16 cellular contexts compared by ENCODE assay signal in the genomic region with DNA sequence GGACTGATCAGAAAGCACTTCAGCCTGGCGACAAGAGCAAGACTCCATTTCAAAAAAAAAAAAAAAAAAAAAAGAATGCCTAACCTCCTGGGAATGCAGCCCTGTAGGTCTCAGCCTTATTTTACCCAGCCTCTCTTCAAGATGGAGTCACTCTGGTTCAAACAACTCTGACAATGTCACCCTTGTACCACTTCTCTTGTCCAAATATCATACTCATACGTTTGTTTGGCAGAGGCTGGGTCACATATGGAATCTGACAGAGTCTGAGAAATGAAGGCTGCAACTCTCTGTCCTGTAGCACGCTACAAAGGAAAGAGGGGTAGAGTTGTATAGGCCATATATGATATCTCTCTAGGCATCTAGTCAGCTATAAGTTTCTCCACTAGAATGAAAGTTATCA. TPM values are rescaled to one million over a fixed set of nuclear protein-coding genes. Genes with fewer than 3 reads are reported as not detected.
DNase-seq lines count a peak whose midpoint lies in the region; ATAC-seq, FAIRE-seq and TF ChIP-seq lines count a peak whose summit lies in the region.
"Had no signal": no experiment of that assay in that cellular context is flagged by ENCODE, and none has a peak within 500 bp of the region (broad histone marks: within the 10 kb centered on the region; RNA-seq: fewer than 3 reads in every experiment).

No MANE protein-coding gene starts in this region.

- peaks cover 0 to 4% (median 1%) of the 10 kb centered on the region in 3 donors for H3K27me3 Mint-ChIP-seq in CD14-positive monocyte (ENCODE audit: low read depth in 3 of 3)
- H3K27me3 Mint-ChIP-seq in astrocyte (ENCODE audit: low read depth, unreplicated experiment), result no peaks in the 10 kb centered on the region

- CTCF ChIA-PET in A549 (lab: Yijun Ruan, JAX) (interaction anchor here (1.6 kb wide), 1 partner anchor 20 kb away, joined by 4 read pairs; no protein-coding TSS in a partner anchor), endothelial cell of umbilical vein (lab: Charles Lee) (interaction anchor here (0.6 to 2.0 kb wide), 2 partner anchors 12 to 97 kb away, joined by 4 to 5 read pairs; no protein-coding TSS in a partner anchor)

- H3K9me3 ChIP-seq in A549 (no peaks in the 10 kb centered on the region), astrocyte (ENCODE audit: insufficient read depth, low read depth, low read length) (no peaks in the 10 kb centered on the region), endothelial cell of umbilical vein (replicated peaks; ENCODE audit: control insufficient read depth, insufficient read depth, low read length) (no peaks in the 10 kb centered on the region)

- WGBS in A549 (ENCODE audit: missing lambda C conversion rate), result 70% methylated on average over 3 of the region's 3 CpGs

- TF ChIP-seq RAD21 in A549 (conservative IDR thresholded peaks at IDR 0.05 in 1 of 2, IDR thresholded peaks at IDR 0.05 in 1 of 2), result no peak

- TF ChIP-seq EP300 in A549 (IDR thresholded peaks at IDR 0.05), result no peak

- dilution Hi-C loops in endothelial cell of umbilical vein (cut with MboI; ENCODE audit: extremely low pct_ligation_motif_present, low sequenced_read_pairs), result no loop called here

- H3K27ac Mint-ChIP-seq in CD14-positive monocyte, result peak overlapping the region in 5 of 7 donors; percentile 29 to 67 (median 44)
- peak overlapping the region; percentile 3 for H3K27ac Mint-ChIP-seq in astrocyte (ENCODE audit: unreplicated experiment)
- H3K27ac Mint-ChIP-seq: CD8-positive, alpha-beta T cell; HFFc6 had no signal

- DNase-seq in A549 (ENCODE audit: low read depth in 1 of 2, low spot score in 1 of 2) (no peak), CD14-positive monocyte (ENCODE audit: low spot score) (no peak), astrocyte (ENCODE audit: low read depth) (no peak), endothelial cell of umbilical vein (ENCODE audit: low read depth, low spot score) (no peak), GM19240 (ENCODE audit: insufficient read length, low spot score) (no peak), ACHN (no peak)
- DNase-seq: Calu3; CD8-positive, alpha-beta T cell; DMS79 treated with DMSO at 0.1 percent for 48 hours; GF-D8; H7; HFFc6; IMR-90 had no signal

- TF ChIP-seq CTCF in A549 (IDR thresholded peaks at IDR 0.05) (no peak), CD14-positive monocyte (IDR thresholded peaks at IDR 0.05) (no peak), astrocyte (IDR thresholded peaks at IDR 0.05; ENCODE audit: insufficient read depth, low read depth, low read length) (no peak), endothelial cell of umbilical vein (IDR thresholded peaks at IDR 0.05; ENCODE audit: extremely low read depth in 1 of 2, insufficient read depth in 1 of 2, low read depth in 1 of 2, low read length in 2 of 2) (no peak)

- H3K4me1 ChIP-seq in A549 (peaks cover 33% of the 10 kb centered on the region), astrocyte (ENCODE audit: insufficient read depth, low read length) (no peaks in the 10 kb centered on the region), endothelial cell of umbilical vein (ENCODE audit: control insufficient read depth, extremely low read depth, insufficient read depth, low read length) (peaks cover 8% of the 10 kb centered on the region)

- FAIRE-seq in A549 (lab: Jason Lieb, UNC), result no peak
- no peak for FAIRE-seq in astrocyte (lab: Jason Lieb, UNC)
- FAIRE-seq in endothelial cell of umbilical vein (lab: Jason Lieb, UNC), result no peak
- FAIRE-seq: HTR-8/SVneo had no signal

- H4K20me1 ChIP-seq in astrocyte (ENCODE audit: insufficient read depth, low read length) (no peaks in the 10 kb centered on the region), endothelial cell of umbilical vein (replicated peaks; ENCODE audit: control insufficient read depth, extremely low read depth, insufficient read depth, low read length) (no peaks in the 10 kb centered on the region)

- H3K36me3 ChIP-seq in astrocyte (ENCODE audit: insufficient read depth, low read length) (no peaks in the 10 kb centered on the region), endothelial cell of umbilical vein (ENCODE audit: control insufficient read depth in 2 of 2, extremely low read depth in 1 of 2, insufficient read depth in 2 of 2, low read length in 2 of 2) (no peaks in the 10 kb centered on the region)

- H3K79me2 ChIP-seq in astrocyte (ENCODE audit: insufficient read depth, low read length) (no peaks in the 10 kb centered on the region), endothelial cell of umbilical vein (ENCODE audit: control insufficient read depth, insufficient read depth, low read length) (no peaks in the 10 kb centered on the region)

- H3K9ac ChIP-seq in astrocyte (ENCODE audit: low read length) (no peak overlapping the region), endothelial cell of umbilical vein (replicated peaks; ENCODE audit: extremely low read depth, insufficient read depth, low read length) (no peak overlapping the region)

- H3K4me3 ChIP-seq in A549 (no peak overlapping the region), astrocyte (ENCODE audit: insufficient read depth, low read depth, low read length) (no peak overlapping the region), endothelial cell of umbilical vein (replicated peaks in 1 of 3; ENCODE audit: insufficient read depth in 1 of 3, low read depth in 1 of 3, low read length in 3 of 3) (no peak overlapping the region)

- H3K9me1 ChIP-seq in endothelial cell of umbilical vein (replicated peaks; ENCODE audit: control insufficient read depth, extremely low read depth, insufficient read depth, low read length), result no peaks in the 10 kb centered on the region

- no peaks in the 10 kb centered on the region for H3K27me3 ChIP-seq in astrocyte (ENCODE audit: insufficient read depth, low read length)
- H3K27me3 ChIP-seq in endothelial cell of umbilical vein (ENCODE audit: control insufficient read depth in 2 of 2, insufficient read depth in 2 of 2, low read length in 2 of 2), result no peaks in the 10 kb centered on the region

- intact Hi-C loops in CD14-positive monocyte (cut with micrococcal nuclease), result no loop called here
- intact Hi-C loops in endothelial cell of umbilical vein (cut with micrococcal nuclease), result no loop called here

- H2AFZ ChIP-seq in astrocyte (ENCODE audit: low read depth, low read length), result no peak overlapping the region
- peak overlapping the region; percentile 29 for H2AFZ ChIP-seq in endothelial cell of umbilical vein (ENCODE audit: low read depth, low read length)

- H3K4me2 ChIP-seq in A549, result no peak overlapping the region
- no peak overlapping the region for H3K4me2 ChIP-seq in astrocyte (ENCODE audit: low read length)
- H3K4me2 ChIP-seq in endothelial cell of umbilical vein (ENCODE audit: insufficient read depth, low read length), result no peak overlapping the region

- ATAC-seq in A549 (no peak), esophagus mucosa (no peak)
- ATAC-seq: CD8-positive, alpha-beta T cell; HCT116 had no signal

- H3K9me3 Mint-ChIP-seq in CD14-positive monocyte (peaks cover 0 to 3% (median 0%) of the 10 kb centered on the region in 7 donors), astrocyte (ENCODE audit: unreplicated experiment) (peaks cover 2% of the 10 kb centered on the region)
- H3K9me3 Mint-ChIP-seq: HFFc6 had no signal

- H3K4me1 Mint-ChIP-seq in CD14-positive monocyte (peaks cover 32% of the 10 kb centered on the region), astrocyte (ENCODE audit: low read depth, unreplicated experiment) (peaks cover 4% of the 10 kb centered on the region)

- in situ Hi-C loops in ACHN (cut with HindIII; ENCODE audit: low pct_ligation_motif_present, low pct_unique_long_range_greater_than_20kb, low sequenced_read_pairs), result no loop called here

- TF ChIP-seq POLR2A in A549 (IDR thresholded peaks at IDR 0.05; ENCODE audit: low read length) (no peak), endothelial cell of umbilical vein (IDR thresholded peaks at IDR 0.05; ENCODE audit: low read depth, low read length) (no peak)

- BruUV-seq in endothelial cell of umbilical vein (replicated peaks; lab: Mats Ljungman, UMichigan), result no TSS peak

- peak overlapping the region in 1 of 2 donors; percentile 43 for H3K4me3 Mint-ChIP-seq in CD14-positive monocyte
- H3K4me3 Mint-ChIP-seq in astrocyte (ENCODE audit: unreplicated experiment), result no peak overlapping the region
- H3K4me3 Mint-ChIP-seq: CD8-positive, alpha-beta T cell; HFFc6 had no signal

- POLR2A ChIA-PET in A549 (lab: Yijun Ruan, JAX), result interaction anchor here (0.5 kb wide), 1 partner anchor 49 kb away, joined by 3 read pairs; no protein-coding TSS in a partner anchor
- POLR2A ChIA-PET in endothelial cell of umbilical vein (lab: Charles Lee), result no interaction called here

- H3K27ac ChIP-seq in A549, result peak overlapping the region; percentile 20 to 66; a peak in 5 of 6 replicates
- H3K27ac ChIP-seq in astrocyte (ENCODE audit: low read depth, low read length), result no peak overlapping the region
- H3K27ac ChIP-seq in endothelial cell of umbilical vein (ENCODE audit: insufficient read depth, low read depth, low read length), result no peak overlapping the region

- no peaks in the 10 kb centered on the region for H3K36me3 Mint-ChIP-seq in CD14-positive monocyte
- no peaks in the 10 kb centered on the region for H3K36me3 Mint-ChIP-seq in astrocyte (ENCODE audit: low read depth, unreplicated experiment)
- H3K36me3 Mint-ChIP-seq: CD8-positive, alpha-beta T cell had no signal

TF ChIP-seq in A549, 52 proteins besides CTCF, POLR2A, EP300 and RAD21 (continues in another document):
- TF ChIP-seq EHF (CRISPR knock-in tag; IDR thresholded peaks at IDR 0.05), result peak; percentile 64; the same call in 1 of the 2 replicates
- no peak for TF ChIP-seq PHF8 (IDR thresholded peaks at IDR 0.05; ENCODE audit: borderline replicate concordance, low read depth)

TF ChIP-seq in endothelial cell of umbilical vein, 7 proteins besides CTCF, POLR2A, EP300 and RAD21 (continues in another document):
- TF ChIP-seq POLR2AphosphoS5 (IDR thresholded peaks at IDR 0.05; ENCODE audit: insufficient read depth, low read depth, low read length) (no peak), GATA2 (IDR thresholded peaks at IDR 0.05; ENCODE audit: insufficient read depth, insufficient read length, low read depth, low read length) (no peak)

RNA-seq across cellular contexts. Expression of gene GSAP, which starts 58.6 kb away (rescaled TPM):
- polyA plus RNA-seq in A549 (2011; rRNA removed) (18.6 and 22.6 TPM in 2 replicates), A549 (2017; fragmentation: RNase III; extraction: RNeasy Plus Mini Kit Qiagen cat#74134 plus additional on column Dnase treatment) (4.1 to 4.9 TPM (median 4.7 TPM) in 3 replicates), CD14-positive monocyte (10 to 100 TPM; 19.1 to 35.6 TPM), endothelial cell of umbilical vein (2.0 and 2.3 TPM in 2 replicates)
- polyA plus RNA-seq in A549 (2012; cell fraction: cytosol; rRNA removed), result 1.7 and 2.0 TPM in 2 replicates
- 3.5 and 6.0 TPM in 2 replicates for polyA plus RNA-seq in A549 (2012; cell fraction: nucleus; rRNA removed)
- polyA minus RNA-seq in A549 (2011; rRNA and poly(A)+ RNA removed), result 12.5 and 14.1 TPM in 2 replicates
- total RNA-seq in astrocyte (2.7 and 4.1 TPM in 2 replicates), endothelial cell of umbilical vein (2.4 and 5.8 TPM in 2 replicates), esophagus mucosa (9.8 TPM)
- polyA plus RNA-seq in endothelial cell of umbilical vein (2011; cell fraction: cytosol; rRNA removed), result 1.3 and 1.6 TPM in 2 replicates
- polyA plus RNA-seq in endothelial cell of umbilical vein (2011; cell fraction: nucleus; rRNA removed), result 13.0 and 15.6 TPM in 2 replicates
- 1.6 and 2.5 TPM in 2 replicates for polyA plus RNA-seq in endothelial cell of umbilical vein (2012)
- polyA minus RNA-seq in endothelial cell of umbilical vein, result 8.7 and 10.4 TPM in 2 replicates
- polyA minus RNA-seq in endothelial cell of umbilical vein (2011; cell fraction: cytosol; rRNA and poly(A)+ RNA removed), result not detected
- 7.7 and 10.3 TPM in 2 replicates for polyA minus RNA-seq in endothelial cell of umbilical vein (2011; cell fraction: nucleus; rRNA and poly(A)+ RNA removed)

Comparison
In these comparisons a context has a peak if more than half of its experiments do, and no peak if none do; other contexts are left out.
1. H3K27ac ChIP-seq: peak in A549 (2 of 2); none in astrocyte (single experiment) and endothelial cell of umbilical vein (single experiment).